ENCODE assay signal across 18 cellular contexts in the genomic region with DNA sequence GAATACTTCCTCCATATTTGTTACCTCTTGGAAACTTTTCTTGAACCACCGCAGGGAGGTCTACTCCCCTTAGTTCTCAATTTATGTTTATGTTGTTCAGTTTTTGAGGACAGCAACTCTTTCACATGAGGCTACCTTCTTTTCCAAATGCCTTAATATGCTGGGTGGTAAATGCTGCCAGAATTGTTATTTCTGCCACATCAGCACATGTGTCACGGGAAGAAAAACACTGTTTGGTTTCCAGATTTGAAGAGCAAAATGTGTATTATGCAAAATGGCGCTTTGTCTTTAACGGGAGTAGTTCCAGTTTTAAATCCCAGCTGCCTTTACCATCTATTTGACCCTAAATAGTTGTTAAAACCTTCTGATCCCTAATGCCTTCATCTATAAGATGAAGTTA.
DNase-seq lines count a peak whose midpoint lies in the region; ATAC-seq, FAIRE-seq and TF ChIP-seq lines count a peak whose summit lies in the region.
"Had no signal": no experiment of that assay in that cellular context is flagged by ENCODE, and none has a peak within 500 bp of the region (broad histone marks: within the 10 kb centered on the region; RNA-seq: fewer than 3 reads in every experiment).

No MANE protein-coding gene starts in this region.

- H3K9ac ChIP-seq in mammary epithelial cell (ENCODE audit: insufficient read depth, low read length) (no peak overlapping the region), K562 (ENCODE audit: insufficient read depth in 1 of 2, low read depth in 2 of 2, low read length in 2 of 2) (no peak overlapping the region), parathyroid adenoma (no peak overlapping the region)
- H3K9ac ChIP-seq: BLaER1 had no signal

- dilution Hi-C loops in mammary epithelial cell (cut with HindIII; ENCODE audit: low sequenced_read_pairs): no loop called here

- no peak overlapping the region for H3K4me2 ChIP-seq in mammary epithelial cell (ENCODE audit: insufficient read depth, low read depth, low read length)
- H3K4me2 ChIP-seq in K562 (ENCODE audit: insufficient read depth, low read length): no peak overlapping the region
- H3K4me2 ChIP-seq in parathyroid adenoma (ENCODE audit: low read length): no peak overlapping the region
- H3K4me2 ChIP-seq: BLaER1, GM23338 had no signal

- CTCF ChIA-PET in MCF 10A (lab: Yijun Ruan, JAX) (interaction anchor here (0.7 to 0.8 kb wide), 2 partner anchors 519 to 588 kb away, joined by 3 read pairs; no protein-coding TSS in a partner anchor), mammary epithelial cell (lab: Charles Lee; ENCODE audit: low non-redundant PET) (no interaction called here), K562 (lab: Yijun Ruan, JAX; ENCODE audit: low intra/inter-chr PET ratio) (no interaction called here)

- H3K27ac ChIP-seq in mammary epithelial cell (ENCODE audit: insufficient read depth, low read depth, low read length) (no peak overlapping the region), K562 (ENCODE audit: extremely low read depth, low read depth, low read length) (no peak overlapping the region), parathyroid adenoma (peak overlapping the region; percentile 96), coronary artery (peak overlapping the region in 1 of 2 donors; percentile 59)
- H3K27ac ChIP-seq: 22Rv1, BLaER1, HL-60 had no signal

- no peak for FAIRE-seq in K562 (lab: Jason Lieb, UNC)
- FAIRE-seq: H54 had no signal

- no peak for TF ChIP-seq EP300 in K562 (IDR thresholded peaks at IDR 0.05; ENCODE audit: low read length)

- BruUV-seq in MCF 10A (replicated peaks; lab: Mats Ljungman, UMichigan) (no TSS peak), mammary epithelial cell (replicated peaks; lab: Mats Ljungman, UMichigan) (no TSS peak), K562 (replicated peaks; lab: Mats Ljungman, UMichigan) (no TSS peak)

- in situ Hi-C loops in mammary epithelial cell (cut with MboI; ENCODE audit: low sequenced_read_pairs in 2 of 2): no loop called here
- in situ Hi-C loops in K562 (cut with MboI): no loop called here

- H3K36me3 Mint-ChIP-seq in MCF 10A (ENCODE audit: insufficient read depth, unreplicated experiment): peaks cover 10% of the 10 kb centered on the region
- H3K36me3 Mint-ChIP-seq: CD14-positive monocyte; CD4-positive, alpha-beta memory T cell; IgD-negative memory B cell had no signal

- H3K4me3 ChIP-seq in mammary epithelial cell (replicated peaks in 1 of 3; ENCODE audit: insufficient read depth in 1 of 3, low read depth in 2 of 3, low read length in 3 of 3) (no peak overlapping the region), K562 (no peak overlapping the region), parathyroid adenoma (ENCODE audit: low read depth, low read length) (no peak overlapping the region), mucosa of descending colon (no peak overlapping the region), coronary artery (no peak overlapping the region)
- H3K4me3 ChIP-seq: BLaER1, GM23338 had no signal

- H3K79me2 ChIP-seq in mammary epithelial cell (ENCODE audit: insufficient read depth, low read length) (no peaks in the 10 kb centered on the region), K562 (ENCODE audit: control insufficient read depth, insufficient read depth, low read length) (no peaks in the 10 kb centered on the region), parathyroid adenoma (no peaks in the 10 kb centered on the region)

- TF ChIP-seq CTCF in MCF 10A (IDR thresholded peaks at IDR 0.05; ENCODE audit: unreplicated experiment) (no peak), mammary epithelial cell (conservative IDR thresholded peaks at IDR 0.05 in 1 of 2, IDR thresholded peaks at IDR 0.05 in 1 of 2; ENCODE audit: extremely low read depth in 1 of 2, insufficient read depth in 1 of 2, low read depth in 1 of 2, low read length in 2 of 2) (no peak), K562 (IDR thresholded peaks at IDR 0.05 in 2 of 3, conservative IDR thresholded peaks at IDR 0.05 in 1 of 3; ENCODE audit: insufficient read depth in 2 of 3, low read depth in 1 of 3, low read length in 3 of 3) (no peak), parathyroid adenoma (IDR thresholded peaks at IDR 0.05) (no peak), mucosa of descending colon (IDR thresholded peaks at IDR 0.05) (no peak), coronary artery (IDR thresholded peaks at IDR 0.05) (no peak)

- no peak for TF ChIP-seq RAD21 in K562 (CRISPR knock-in tag; conservative IDR thresholded peaks at IDR 0.05 in 1 of 2, IDR thresholded peaks at IDR 0.05 in 1 of 2)

- H3K4me1 Mint-ChIP-seq in MCF 10A (ENCODE audit: insufficient read depth, unreplicated experiment): peaks cover 35% of the 10 kb centered on the region
- H3K4me1 Mint-ChIP-seq: CD14-positive monocyte, IgD-negative memory B cell had no signal

- H3K4me3 Mint-ChIP-seq in MCF 10A (ENCODE audit: unreplicated experiment): no peak overlapping the region
- H3K4me3 Mint-ChIP-seq: CD14-positive monocyte; CD4-positive, alpha-beta memory T cell; GM23338; HFFc6; IgD-negative memory B cell had no signal

- no peaks in the 10 kb centered on the region for H3K9me1 ChIP-seq in K562 (ENCODE audit: control insufficient read depth, insufficient read depth, low read length)

- H3K9me3 Mint-ChIP-seq in MCF 10A (ENCODE audit: unreplicated experiment): peaks cover 5% of the 10 kb centered on the region

- H3K9me3 ChIP-seq in mammary epithelial cell (replicated peaks; ENCODE audit: insufficient read depth, low read length): no peaks in the 10 kb centered on the region
- H3K9me3 ChIP-seq in K562 (replicated peaks; ENCODE audit: control insufficient read depth, insufficient read depth, low read depth, low read length): no peaks in the 10 kb centered on the region
- peaks cover 12% of the 10 kb centered on the region for H3K9me3 ChIP-seq in parathyroid adenoma (ENCODE audit: control insufficient read depth, low read length)
- H3K9me3 ChIP-seq in mucosa of descending colon: no peaks in the 10 kb centered on the region

- H3K4me1 ChIP-seq in mammary epithelial cell (ENCODE audit: insufficient read depth, low read length) (peaks cover 5% of the 10 kb centered on the region), K562 (replicated peaks in 1 of 2; ENCODE audit: control insufficient read depth in 2 of 2, insufficient read depth in 2 of 2, low read length in 2 of 2) (no peaks in the 10 kb centered on the region; a peak in 1 of 5 replicates), parathyroid adenoma (peaks cover 51% of the 10 kb centered on the region), mucosa of descending colon (ENCODE audit: low read depth) (no peaks in the 10 kb centered on the region)
- H3K4me1 ChIP-seq: BLaER1 had no signal

- TF ChIP-seq POLR2A in K562 (conservative IDR thresholded peaks at IDR 0.05): no peak

- no peaks in the 10 kb centered on the region for H3K36me3 ChIP-seq in mammary epithelial cell (ENCODE audit: insufficient read depth, low read length)
- no peaks in the 10 kb centered on the region for H3K36me3 ChIP-seq in K562 (ENCODE audit: control insufficient read depth, insufficient read depth, low read length)
- H3K36me3 ChIP-seq in parathyroid adenoma (ENCODE audit: control insufficient read depth, insufficient read depth, low read length): peaks cover 4% of the 10 kb centered on the region
- no peaks in the 10 kb centered on the region for H3K36me3 ChIP-seq in mucosa of descending colon (ENCODE audit: low read depth)
- H3K36me3 ChIP-seq: BLaER1 had no signal

- ATAC-seq in K562 (no peak), mucosa of descending colon (no peak)
- ATAC-seq: GM23338, HCT116 had no signal

- POLR2A ChIA-PET in MCF 10A (lab: Yijun Ruan, JAX) (interaction anchor here (0.9 to 1.7 kb wide), 2 partner anchors 9 to 21 kb away, joined by 4 to 6 read pairs; no protein-coding TSS in a partner anchor), K562 (lab: Yijun Ruan, JAX) (no interaction called here)

- H3K27me3 ChIP-seq in mammary epithelial cell (ENCODE audit: insufficient read depth, low read length) (no peaks in the 10 kb centered on the region), K562 (ENCODE audit: control insufficient read depth in 2 of 2, insufficient read depth in 2 of 2, low read length in 2 of 2) (no peaks in the 10 kb centered on the region), parathyroid adenoma (ENCODE audit: control insufficient read depth, insufficient read depth, low read length) (no peaks in the 10 kb centered on the region)
- H3K27me3 ChIP-seq: BLaER1 had no signal

- intact Hi-C loops in MCF 10A (cut with micrococcal nuclease): no loop called here
- intact Hi-C loops in mammary epithelial cell (cut with micrococcal nuclease): no loop called here
- intact Hi-C loops in K562 (cut with micrococcal nuclease): no loop called here
- intact Hi-C loops in mucosa of descending colon (cut with DNase I, micrococcal nuclease): no loop called here

- H2AFZ ChIP-seq in mammary epithelial cell (ENCODE audit: low read depth, low read length) (no peak overlapping the region), K562 (ENCODE audit: low read depth, low read length) (no peak overlapping the region), parathyroid adenoma (peak overlapping the region; percentile 52)
- H2AFZ ChIP-seq: GM23338 had no signal

- peak overlapping the region; percentile 67 for H3K27ac Mint-ChIP-seq in MCF 10A (ENCODE audit: low read depth, unreplicated experiment)
- H3K27ac Mint-ChIP-seq: CD14-positive monocyte; CD4-positive, alpha-beta memory T cell; GM23338; HFFc6 had no signal

- 90% methylated on average over 4 of the region's 4 CpGs for WGBS in mammary epithelial cell (ENCODE audit: low coverage, missing lambda C conversion rate)
- 4% methylated on average over 4 of the region's 4 CpGs for WGBS in K562 (ENCODE audit: insufficient coverage, low coverage, missing lambda C conversion rate)

- DNase-seq in MCF 10A (ENCODE audit: unreplicated experiment) (no peak), mammary epithelial cell (no peak), K562 (ENCODE audit: extremely low read depth in 1 of 4, low spot score in 3 of 4) (no peak), mucosa of descending colon (no peak), coronary artery (ENCODE audit: low spot score) (no peak)
- DNase-seq in activated CD4-positive, CD25-positive, alpha-beta regulatory T cell treated with anti-CD3 and anti-CD28 coated beads, Interleukin-2, amount 50 U/mL, for 72 hours: no peak
- DNase-seq: CD4-positive, alpha-beta memory T cell; GF-D8; HFFc6 had no signal

- H4K20me1 ChIP-seq in mammary epithelial cell (ENCODE audit: insufficient read depth, low read length): no peaks in the 10 kb centered on the region
- H4K20me1 ChIP-seq in K562 (replicated peaks; ENCODE audit: control insufficient read depth, insufficient read depth, low read length): no peaks in the 10 kb centered on the region
- H4K20me1 ChIP-seq: BLaER1 had no signal

- no peaks in the 10 kb centered on the region for H3K27me3 Mint-ChIP-seq in MCF 10A (ENCODE audit: insufficient read depth, unreplicated experiment)
